ENCODE assay signal across 12 cellular contexts in the genomic region with DNA sequence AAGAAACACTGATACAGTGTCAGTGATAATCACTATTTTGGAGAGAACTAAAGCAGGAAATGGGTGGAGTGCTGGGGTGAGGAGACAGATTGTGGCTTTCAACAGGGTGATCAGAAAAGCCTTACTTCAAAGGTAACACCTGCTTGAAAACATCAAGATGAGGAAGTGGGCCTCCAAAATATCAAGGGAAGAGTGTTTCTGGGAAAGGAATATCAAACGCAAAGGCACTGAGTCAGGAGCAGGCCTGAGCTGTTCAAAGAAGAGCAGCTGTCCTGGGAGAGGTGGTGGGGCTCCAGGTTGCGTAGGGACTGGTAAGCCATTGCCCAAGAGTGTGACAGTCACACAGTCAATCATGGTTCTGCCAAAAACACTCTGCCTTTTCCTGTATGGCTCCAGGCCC. TPM values are rescaled to one million over a fixed set of nuclear protein-coding genes. Genes with fewer than 3 reads are reported as not detected.
A peak's percentile ranks its signal among the peaks of the same experiment; 100 is the strongest.
DNase-seq lines count a peak whose midpoint lies in the region; ATAC-seq lines count a peak whose summit lies in the region.
"Had no signal": no experiment of that assay in that cellular context is flagged by ENCODE, and none has a peak within 500 bp of the region (broad histone marks: within the 10 kb centered on the region; RNA-seq: fewer than 3 reads in every experiment).

No MANE protein-coding gene starts in this region.

- POLR2A ChIA-PET in activated CD4-positive, alpha-beta memory T cell treated with anti-CD3 and anti-CD28 coated beads, Interleukin-2, amount 10 ng/mL, durations not matched to agents 7 days and 5 days (lab: Charles Lee), result interaction anchor here (1.1 to 2.0 kb wide), 4 partner anchors 10 to 93 kb away, joined by 3 to 10 read pairs (median 4); a partner anchor contains a TSS

- no peaks in the 10 kb centered on the region for H3K9me3 Mint-ChIP-seq in activated CD4-positive, alpha-beta memory T cell treated with anti-CD3 and anti-CD28 coated beads, Interleukin-2, amount 10 ng/mL, durations not matched to agents 7 days and 5 days
- H3K9me3 Mint-ChIP-seq in stimulated activated effector memory CD8-positive, alpha-beta T cell treated with anti-CD3 and anti-CD28 coated beads, Interleukin-12 subunit alpha, Interleukin-12 subunit beta, amount 100 ng/mL, for 72 hours, result no peaks in the 10 kb centered on the region

- CTCF ChIA-PET in activated CD4-positive, alpha-beta memory T cell treated with anti-CD3 and anti-CD28 coated beads, Interleukin-2, amount 10 ng/mL, durations not matched to agents 7 days and 5 days (lab: Charles Lee), result interaction anchor here (1.1 to 1.3 kb wide), 2 partner anchors 166 to 173 kb away, joined by 3 read pairs; no protein-coding TSS in a partner anchor

- ATAC-seq in stimulated activated effector memory CD8-positive, alpha-beta T cell treated with anti-CD3 and anti-CD28 coated beads, Interleukin-12 subunit alpha, Interleukin-12 subunit beta, amount 100 ng/mL, for 72 hours, result peak; percentile 79
- ATAC-seq in HG02852 (IDR thresholded peaks at IDR 0.05; ENCODE audit: unreplicated experiment) (no peak), GM18861 (IDR thresholded peaks at IDR 0.05; ENCODE audit: unreplicated experiment) (no peak)

- peak overlapping the region; percentile 94 for H3K27ac Mint-ChIP-seq in activated CD4-positive, alpha-beta memory T cell treated with anti-CD3 and anti-CD28 coated beads, Interleukin-2, amount 10 ng/mL, durations not matched to agents 7 days and 5 days
- peak overlapping the region; percentile 91 for H3K27ac Mint-ChIP-seq in stimulated activated effector memory CD8-positive, alpha-beta T cell treated with anti-CD3 and anti-CD28 coated beads, Interleukin-12 subunit alpha, Interleukin-12 subunit beta, amount 100 ng/mL, for 72 hours

- peak overlapping the region; percentile 25 for H3K4me3 Mint-ChIP-seq in activated CD4-positive, alpha-beta memory T cell treated with anti-CD3 and anti-CD28 coated beads, Interleukin-2, amount 10 ng/mL, durations not matched to agents 7 days and 5 days
- H3K4me3 Mint-ChIP-seq in stimulated activated effector memory CD8-positive, alpha-beta T cell treated with anti-CD3 and anti-CD28 coated beads, Interleukin-12 subunit alpha, Interleukin-12 subunit beta, amount 100 ng/mL, for 72 hours, result peak overlapping the region; percentile 5

- H3K27me3 Mint-ChIP-seq in activated CD4-positive, alpha-beta memory T cell treated with anti-CD3 and anti-CD28 coated beads, Interleukin-2, amount 10 ng/mL, durations not matched to agents 7 days and 5 days, result no peaks in the 10 kb centered on the region

- no peaks in the 10 kb centered on the region for H3K36me3 Mint-ChIP-seq in activated CD4-positive, alpha-beta memory T cell treated with anti-CD3 and anti-CD28 coated beads, Interleukin-2, amount 10 ng/mL, durations not matched to agents 7 days and 5 days (ENCODE audit: low read depth)
- H3K36me3 Mint-ChIP-seq in stimulated activated effector memory CD8-positive, alpha-beta T cell treated with anti-CD3 and anti-CD28 coated beads, Interleukin-12 subunit alpha, Interleukin-12 subunit beta, amount 100 ng/mL, for 72 hours, result no peaks in the 10 kb centered on the region

- DNase-seq in NCI-H2029 (lab: John Stamatoyannopoulos, UW), result peak; percentile 20
- DNase-seq in NCI-H2029 treated with DMSO at 0.1 percent for 48 hours (lab: John Stamatoyannopoulos, UW), result no peak
- peak; percentile 51 for DNase-seq in activated CD4-positive, alpha-beta memory T cell treated with anti-CD3 and anti-CD28 coated beads, Interleukin-2, amount 10 ng/mL, durations not matched to agents 7 days and 5 days
- peak; percentile 17 for DNase-seq in effector CD8-positive, alpha-beta T cell (lab: John Stamatoyannopoulos, UW)
- DNase-seq in stimulated activated effector memory CD8-positive, alpha-beta T cell treated with anti-CD3 and anti-CD28 coated beads, Interleukin-12 subunit alpha, Interleukin-12 subunit beta, amount 100 ng/mL, for 72 hours (ENCODE audit: low spot score in 2 of 2), result peak; percentile 8 to 54
- DNase-seq in AML-193 (lab: John Stamatoyannopoulos, UW), result no peak
- DNase-seq: brain microvascular endothelial cell, foreskin melanocyte, NCI-H2081, SK-N-SH had no signal

- peaks cover 39% of the 10 kb centered on the region for H3K4me1 Mint-ChIP-seq in activated CD4-positive, alpha-beta memory T cell treated with anti-CD3 and anti-CD28 coated beads, Interleukin-2, amount 10 ng/mL, durations not matched to agents 7 days and 5 days
- peaks cover 24% of the 10 kb centered on the region for H3K4me1 Mint-ChIP-seq in stimulated activated effector memory CD8-positive, alpha-beta T cell treated with anti-CD3 and anti-CD28 coated beads, Interleukin-12 subunit alpha, Interleukin-12 subunit beta, amount 100 ng/mL, for 72 hours

RNA-seq across cellular contexts. Expression of a gene that starts 47.1 kb away (rescaled TPM):
- total RNA-seq in activated CD4-positive, alpha-beta memory T cell treated with anti-CD3 and anti-CD28 coated beads, Interleukin-2, amount 10 ng/mL, durations not matched to agents 7 days and 5 days, result 100 to 1,000 TPM; 238 to 241 TPM

Comparison
In these comparisons a context has a peak if more than half of its experiments do, and no peak if none do; other contexts are left out.
1. DNase-seq: peak in NCI-H2029 (single experiment), activated CD4-positive, alpha-beta memory T cell treated with anti-CD3 and anti-CD28 coated beads, Interleukin-2, amount 10 ng/mL, durations not matched to agents 7 days and 5 days (single experiment), effector CD8-positive, alpha-beta T cell (single experiment) and stimulated activated effector memory CD8-positive, alpha-beta T cell treated with anti-CD3 and anti-CD28 coated beads, Interleukin-12 subunit alpha, Interleukin-12 subunit beta, amount 100 ng/mL, for 72 hours (2 of 2); none in NCI-H2029 treated with DMSO at 0.1 percent for 48 hours (single experiment) and AML-193 (0 of 2).